In genomic region chr1:157045251-157046218, GRCh38 we compare ENCODE assay signal across 8 cellular contexts. TPM values are rescaled to one million over a fixed set of nuclear protein-coding genes. Genes with fewer than 3 reads are reported as not detected.
DNase-seq lines count a peak whose midpoint lies in the region; ATAC-seq and TF ChIP-seq lines count a peak whose summit lies in the region.

ARHGEF11 (minus strand) TSS chr1:157045742; CDS start chr1:157044330, 1,412 bp downstream.

- peak within 1 kb of the TSS; percentile 69 for H3K4me2 ChIP-seq in fibroblast of lung (ENCODE audit: extremely low read depth, insufficient read depth, low read length)

- peaks cover 4% of the 10 kb centered on the region for H3K4me1 ChIP-seq in fibroblast of lung (ENCODE audit: control insufficient read depth, extremely low read depth, insufficient read depth, low read length)
- peaks cover 15 to 37% of the 10 kb centered on the region in 2 donors for H3K4me1 ChIP-seq in mucosa of rectum (ENCODE audit: control insufficient read depth in 2 of 2, insufficient read depth in 2 of 2, low read length in 2 of 2)
- peaks cover 32 to 36% of the 10 kb centered on the region in 2 donors for H3K4me1 ChIP-seq in thoracic aorta (ENCODE audit: control insufficient read depth in 1 of 2, low read depth in 2 of 2)

- H3K4me1 Mint-ChIP-seq in activated T-cell treated with anti-CD3 and anti-CD28 coated beads, Interleukin-2, amount 50 U/mL, for 24 hours (ENCODE audit: low read depth) = peaks cover 11% of the 10 kb centered on the region

- ATAC-seq in GM18907 (IDR thresholded peaks at IDR 0.05; ENCODE audit: unreplicated experiment) (peak; percentile 81), HG03521 (IDR thresholded peaks at IDR 0.05; ENCODE audit: unreplicated experiment) (peak; percentile 57), thoracic aorta (ENCODE audit: insufficient number of reproducible peaks, low FRiP score, low read depth) (peak; percentile 94)

- H3K9me3 Mint-ChIP-seq in activated T-cell treated with anti-CD3 and anti-CD28 coated beads, Interleukin-2, amount 50 U/mL, for 24 hours = no peaks in the 10 kb centered on the region

- peak within 1 kb of the TSS; percentile 78 for H3K27ac ChIP-seq in fibroblast of lung (ENCODE audit: insufficient read depth, low read length)
- H3K27ac ChIP-seq in mucosa of rectum (ENCODE audit: low read depth in 2 of 2, low read length in 2 of 2) = peak within 1 kb of the TSS; percentile 89 to 92
- peak within 1 kb of the TSS; percentile 90 to 95 for H3K27ac ChIP-seq in thoracic aorta

- no peaks in the 10 kb centered on the region for H3K27me3 ChIP-seq in fibroblast of lung (ENCODE audit: control insufficient read depth, insufficient read depth, low read length)
- no peaks in the 10 kb centered on the region for H3K27me3 ChIP-seq in mucosa of rectum (ENCODE audit: control insufficient read depth in 2 of 2, insufficient read depth in 2 of 2, low read length in 2 of 2)
- no peaks in the 10 kb centered on the region for H3K27me3 ChIP-seq in thoracic aorta (replicated peaks; ENCODE audit: insufficient read depth)

- H3K4me3 Mint-ChIP-seq in activated T-cell treated with anti-CD3 and anti-CD28 coated beads, Interleukin-2, amount 50 U/mL, for 24 hours = peak within 1 kb of the TSS; percentile 84

- no peaks in the 10 kb centered on the region for H3K36me3 ChIP-seq in fibroblast of lung (ENCODE audit: control insufficient read depth, insufficient read depth, low read length)
- H3K36me3 ChIP-seq in mucosa of rectum (ENCODE audit: control insufficient read depth in 2 of 2, insufficient read depth in 2 of 2, low read length in 2 of 2) = no peaks in the 10 kb centered on the region
- H3K36me3 ChIP-seq in thoracic aorta = no peaks in the 10 kb centered on the region

- H3K9ac ChIP-seq in fibroblast of lung (ENCODE audit: insufficient read depth, low read length) (peak within 1 kb of the TSS; percentile 85), mucosa of rectum (ENCODE audit: low read depth in 1 of 2, low read length in 2 of 2) (peak within 1 kb of the TSS; percentile 53 to 94)

- H2AFZ ChIP-seq in fibroblast of lung (ENCODE audit: low read length) = peak within 1 kb of the TSS; percentile 72

- H3K9me3 ChIP-seq in fibroblast of lung (ENCODE audit: control insufficient read depth, insufficient read depth, low read depth, low read length) (no peaks in the 10 kb centered on the region), mucosa of rectum (ENCODE audit: control insufficient read depth in 2 of 2, low read length in 2 of 2) (no peaks in the 10 kb centered on the region), thoracic aorta (no peaks in the 10 kb centered on the region)

- peak within 1 kb of the TSS; percentile 51 for H3K27ac Mint-ChIP-seq in activated T-cell treated with anti-CD3 and anti-CD28 coated beads, Interleukin-2, amount 50 U/mL, for 24 hours

- no peaks in the 10 kb centered on the region for H4K20me1 ChIP-seq in fibroblast of lung (ENCODE audit: control insufficient read depth, extremely low read depth, insufficient read depth, low read length)

- H3K79me2 ChIP-seq in fibroblast of lung (ENCODE audit: control insufficient read depth, insufficient read depth, low read length) = peaks cover 27% of the 10 kb centered on the region

- peaks cover 2% of the 10 kb centered on the region for H3K36me3 Mint-ChIP-seq in activated T-cell treated with anti-CD3 and anti-CD28 coated beads, Interleukin-2, amount 50 U/mL, for 24 hours (ENCODE audit: low read depth)

- peak within 1 kb of the TSS; percentile 51 to 95 (median 75) for H3K4me3 ChIP-seq in fibroblast of lung (replicated peaks in 1 of 4; ENCODE audit: control extremely low read depth in 1 of 4, insufficient read depth in 1 of 4, low read depth in 3 of 4, low read length in 4 of 4)
- H3K4me3 ChIP-seq in mucosa of rectum (ENCODE audit: low read length in 2 of 2) = peak within 1 kb of the TSS; percentile 74 to 83
- H3K4me3 ChIP-seq in thoracic aorta = peak within 1 kb of the TSS; percentile 91

- TF ChIP-seq CTCF in fibroblast of lung (conservative IDR thresholded peaks at IDR 0.05 in 1 of 2, IDR thresholded peaks at IDR 0.05 in 1 of 2; ENCODE audit: low read depth in 1 of 2, low read length in 2 of 2) = no peak
- TF ChIP-seq CTCF in thoracic aorta (IDR thresholded peaks at IDR 0.05) = no peak

- peaks cover 84% of the 10 kb centered on the region for H3K27me3 Mint-ChIP-seq in activated T-cell treated with anti-CD3 and anti-CD28 coated beads, Interleukin-2, amount 50 U/mL, for 24 hours

- DNase-seq in Ammon's horn (ENCODE audit: low spot score) = peak; percentile 92
- peak; percentile 93 for DNase-seq in NCI-H774 (lab: John Stamatoyannopoulos, UW)
- peak; percentile 54 for DNase-seq in activated T-cell treated with anti-CD3 and anti-CD28 coated beads, Interleukin-2, amount 50 U/mL, for 24 hours
- DNase-seq in fibroblast of lung (ENCODE audit: low read depth in 2 of 2) = peak; percentile 87 to 88
- DNase-seq in thoracic aorta (ENCODE audit: low spot score) = peak; percentile 71

RNA-seq across cellular contexts. Expression of gene ARHGEF11, which starts in this region (rescaled TPM):
- 28.0 and 29.1 TPM in 2 replicates for total RNA-seq in fibroblast of lung
- polyA plus RNA-seq in fibroblast of lung = 12.8 and 19.5 TPM in 2 replicates
- 11.1 and 13.0 TPM in 2 replicates for polyA plus RNA-seq in fibroblast of lung (2012)
- polyA minus RNA-seq in fibroblast of lung (ENCODE audit: low replicate concordance) = 43.6 and 82.6 TPM in 2 replicates
- total RNA-seq in thoracic aorta = 10 to 100 TPM; 40.3 to 40.6 TPM

Comparison
In these comparisons a context has a peak if more than half of its experiments do, and no peak if none do; other contexts are left out.
1. Peak in every context shown above with its lines: DNase-seq, ATAC-seq, H3K4me3 ChIP-seq and H3K27ac ChIP-seq.